22 cellular contexts compared by ENCODE assay signal in the genomic region with DNA sequence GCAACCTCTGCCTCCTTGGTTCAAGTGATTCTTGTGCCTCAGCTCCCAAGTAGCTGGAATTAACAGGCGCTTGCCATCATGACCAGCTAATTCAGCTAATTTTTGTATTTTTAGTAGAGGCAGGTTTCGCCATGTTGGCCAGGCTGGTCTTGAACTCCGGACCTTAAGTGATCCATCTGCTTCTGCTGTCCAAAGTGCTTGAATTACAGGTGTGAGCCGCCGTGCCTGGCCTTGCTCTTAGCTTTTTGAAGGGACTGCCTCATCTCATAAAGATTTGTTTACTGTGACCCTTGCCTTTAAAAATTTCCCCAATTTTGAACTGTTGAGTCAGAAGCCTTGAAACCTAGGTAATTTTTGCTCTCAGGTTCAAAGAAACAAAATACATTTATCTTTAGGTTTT.
"Had no signal": no experiment of that assay in that cellular context is flagged by ENCODE, and none has a peak within 500 bp of the region (broad histone marks: within the 10 kb centered on the region; RNA-seq: fewer than 3 reads in every experiment).

No MANE protein-coding gene starts in this region.

- ATAC-seq: heart left ventricle, psoas muscle had no signal

- H3K27me3 Mint-ChIP-seq: naive B cell had no signal

- H3K9me3 ChIP-seq: heart left ventricle, neutrophil, psoas muscle, sigmoid colon, stomach, thoracic aorta, transverse colon had no signal

- H3K4me3 ChIP-seq: dorsolateral prefrontal cortex, heart left ventricle, psoas muscle, sigmoid colon, skin epidermis, stomach, thoracic aorta, transverse colon had no signal

- DNase-seq: cortex of kidney; dorsolateral prefrontal cortex; effector CD8-positive, alpha-beta T cell; foreskin melanocyte; heart left ventricle; hippocampal formation; kidney glomerular epithelial cell; mesendoderm; naive B cell; nephron progenitor cell; psoas muscle; retina; sigmoid colon; stimulated activated CD4-positive, alpha-beta T cell treated with anti-CD3 and anti-CD28 coated beads, Interleukin-2, amount 100 ng/mL, for 24 hours; stimulated activated CD4-positive, alpha-beta T cell treated with anti-CD3 and anti-CD28 coated beads, Interleukin-4, amount 100 ng/mL, for 4 hours; stimulated activated naive CD4-positive, alpha-beta T cell; stomach; substantia nigra; transverse colon had no signal

- H3K27ac ChIP-seq: dorsolateral prefrontal cortex, heart left ventricle, psoas muscle, sigmoid colon, skin epidermis, stomach, thoracic aorta, transverse colon had no signal

- H3K27me3 ChIP-seq: dorsolateral prefrontal cortex, heart left ventricle, neutrophil, sigmoid colon, stomach, transverse colon had no signal

- H3K4me3 Mint-ChIP-seq: nephron progenitor cell had no signal

- H3K27ac Mint-ChIP-seq: nephron progenitor cell had no signal
